ENCODE assay signal across 12 cellular contexts in the genomic region with DNA sequence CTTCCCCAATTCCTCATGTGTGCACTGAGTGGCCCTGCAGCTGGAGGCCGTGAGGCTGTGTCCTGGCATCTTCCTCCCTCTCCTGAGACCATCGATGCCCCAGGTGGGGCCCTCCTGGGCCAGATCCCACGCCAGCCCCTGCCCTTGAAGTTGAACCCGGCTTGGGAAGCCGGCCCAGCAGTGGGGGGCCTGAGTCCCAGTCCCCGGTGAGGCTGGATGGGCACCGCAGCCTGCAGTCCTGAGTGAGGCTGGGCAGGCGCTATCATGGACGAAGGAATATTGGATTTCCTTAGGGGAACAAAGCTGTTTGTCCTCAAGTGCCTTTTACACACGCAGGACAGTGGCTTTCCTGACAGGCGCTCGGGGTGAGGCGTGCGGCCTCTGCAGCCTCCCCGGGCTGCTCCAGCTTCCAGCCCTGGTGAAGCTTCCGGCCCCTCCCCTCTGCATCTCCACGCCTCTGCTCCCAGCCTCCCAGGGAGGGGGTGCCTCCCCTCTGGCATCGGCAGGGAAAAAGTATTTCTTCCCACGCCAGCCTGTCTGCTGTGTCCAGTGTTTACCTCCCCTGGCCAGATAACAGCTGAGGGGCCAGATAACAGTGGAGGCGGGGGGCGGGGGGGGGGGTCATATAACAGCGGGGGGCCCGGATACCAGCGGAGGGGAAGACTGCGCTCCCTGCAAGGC.
A peak's percentile ranks its signal among the peaks of the same experiment; 100 is the strongest.
DNase-seq lines count a peak whose midpoint lies in the region; ATAC-seq and TF ChIP-seq lines count a peak whose summit lies in the region.
"Had no signal": no experiment of that assay in that cellular context is flagged by ENCODE, and none has a peak within 500 bp of the region (broad histone marks: within the 10 kb centered on the region; RNA-seq: fewer than 3 reads in every experiment).

No MANE protein-coding gene starts in this region.

- H3K27ac Mint-ChIP-seq in activated B cell treated with CpG ODN at 0.5 μM for 24 hours, result peak overlapping the region; percentile 91
- peak overlapping the region in 1 of 8 donors; percentile 29 for H3K27ac Mint-ChIP-seq in CD8-positive, alpha-beta memory T cell
- no peak overlapping the region for H3K27ac Mint-ChIP-seq in T-cell

- peaks cover 18% of the 10 kb centered on the region for H3K4me1 ChIP-seq in right cardiac atrium (ENCODE audit: control insufficient read depth, insufficient read depth, low read length)
- H3K4me1 ChIP-seq in CD8-positive, alpha-beta memory T cell (ENCODE audit: insufficient read depth, low read length), result peaks cover 28% of the 10 kb centered on the region

- peak overlapping the region; percentile 77 for H3K4me3 Mint-ChIP-seq in activated B cell treated with CpG ODN at 0.5 μM for 24 hours
- no peak overlapping the region for H3K4me3 Mint-ChIP-seq in CD8-positive, alpha-beta memory T cell
- no peak overlapping the region for H3K4me3 Mint-ChIP-seq in T-cell

- no peak for TF ChIP-seq CTCF in activated B cell treated with CpG ODN at 0.5 μM for 24 hours (IDR thresholded peaks at IDR 0.05)

- no peaks in the 10 kb centered on the region for H3K27me3 Mint-ChIP-seq in activated B cell treated with CpG ODN at 0.5 μM for 24 hours
- H3K27me3 Mint-ChIP-seq in CD8-positive, alpha-beta memory T cell, result no peaks in the 10 kb centered on the region
- H3K27me3 Mint-ChIP-seq in T-cell, result no peaks in the 10 kb centered on the region

- CTCF ChIA-PET in activated B cell treated with CpG ODN at 0.5 μM for 24 hours (lab: Charles Lee) (interaction anchor here (1.1 kb wide), 1 partner anchor 25 kb away, joined by 6 read pairs; no protein-coding TSS in a partner anchor), T-cell (lab: Charles Lee) (interaction anchor here in 1 of 2 donors (0.6 kb wide), 1 partner anchor 18 kb away, joined by 4 read pairs; no protein-coding TSS in a partner anchor)
- CTCF ChIA-PET in CD8-positive, alpha-beta memory T cell (lab: Charles Lee), result no interaction called here

- H3K9me3 Mint-ChIP-seq in activated B cell treated with CpG ODN at 0.5 μM for 24 hours, result no peaks in the 10 kb centered on the region
- H3K9me3 Mint-ChIP-seq in CD8-positive, alpha-beta memory T cell, result no peaks in the 10 kb centered on the region
- H3K9me3 Mint-ChIP-seq in T-cell, result no peaks in the 10 kb centered on the region

- DNase-seq in EL (peak; percentile 9), activated B cell treated with CpG ODN at 0.5 μM for 24 hours (no peak), right cardiac atrium (peak; percentile 86 to 95 (median 94)), sciatic nerve (ENCODE audit: low spot score) (peak; percentile 79), T-cell (no peak)
- no peak for DNase-seq in CD8-positive, alpha-beta memory T cell
- DNase-seq in activated CD4-positive, alpha-beta T cell treated with anti-CD3 and anti-CD28 coated beads, Interleukin-2, amount 50 U/mL, for 48 hours, result no peak
- DNase-seq: amniotic stem cell; DMS79; NCI-H345; stimulated activated CD4-positive, alpha-beta T cell treated with anti-CD3 and anti-CD28 coated beads, Interleukin-15, amount 100 ng/mL, for 24 hours had no signal

- H3K36me3 Mint-ChIP-seq in activated B cell treated with CpG ODN at 0.5 μM for 24 hours (ENCODE audit: low read depth) (peaks cover 18% of the 10 kb centered on the region), T-cell (peaks cover 3% of the 10 kb centered on the region)
- H3K36me3 Mint-ChIP-seq in CD8-positive, alpha-beta memory T cell, result peaks cover 0 to 16% (median 0%) of the 10 kb centered on the region in 3 donors

- intact Hi-C loops in activated B cell treated with CpG ODN at 0.5 μM for 24 hours (cut with micrococcal nuclease) (no loop called here), right cardiac atrium (cut with DNase I) (no loop called here), sciatic nerve (cut with DNase I) (no loop called here)

- peaks cover 87% of the 10 kb centered on the region for H3K4me1 Mint-ChIP-seq in activated B cell treated with CpG ODN at 0.5 μM for 24 hours
- peaks cover 20 to 26% (median 20%) of the 10 kb centered on the region in 3 donors for H3K4me1 Mint-ChIP-seq in CD8-positive, alpha-beta memory T cell
- H3K4me1 Mint-ChIP-seq in T-cell, result peaks cover 37 to 43% (median 42%) of the 10 kb centered on the region in 3 donors

- H3K4me3 ChIP-seq in right cardiac atrium (ENCODE audit: low read length), result no peak overlapping the region
- H3K4me3 ChIP-seq in CD8-positive, alpha-beta memory T cell (ENCODE audit: low read length), result no peak overlapping the region

- H3K9me3 ChIP-seq in right cardiac atrium (ENCODE audit: control insufficient read depth, low read length), result no peaks in the 10 kb centered on the region
- no peaks in the 10 kb centered on the region for H3K9me3 ChIP-seq in CD8-positive, alpha-beta memory T cell (ENCODE audit: low read length)

- no peaks in the 10 kb centered on the region for H3K36me3 ChIP-seq in CD8-positive, alpha-beta memory T cell (ENCODE audit: insufficient read depth, low read length)

- no peaks in the 10 kb centered on the region for H3K27me3 ChIP-seq in right cardiac atrium (ENCODE audit: control insufficient read depth, insufficient read depth)
- no peaks in the 10 kb centered on the region for H3K27me3 ChIP-seq in CD8-positive, alpha-beta memory T cell (ENCODE audit: insufficient read depth, low read length, poor library complexity, severe bottlenecking)

- POLR2A ChIA-PET in activated B cell treated with CpG ODN at 0.5 μM for 24 hours (lab: Charles Lee), result interaction anchor here (0.6 to 3.6 kb wide), 16 partner anchors 10 to 752 kb away, joined by 3 to 55 read pairs (median 6); a partner anchor contains a TSS
- POLR2A ChIA-PET in CD8-positive, alpha-beta memory T cell (lab: Charles Lee), result no interaction called here
- POLR2A ChIA-PET in T-cell (lab: Charles Lee), result no interaction called here

- no peak for ATAC-seq in activated B cell treated with CpG ODN at 0.5 μM for 24 hours (ENCODE audit: low read depth)
- ATAC-seq in right cardiac atrium, result peak; percentile 90 to 93
- ATAC-seq in sciatic nerve, result peak; percentile 91
- ATAC-seq in HG02759 (IDR thresholded peaks at IDR 0.05; ENCODE audit: unreplicated experiment), result no peak
- no peak for ATAC-seq in T-cell (replicated peaks in 1 of 4)

- H3K27ac ChIP-seq in right cardiac atrium (ENCODE audit: low read length), result peak overlapping the region; percentile 63
- no peak overlapping the region for H3K27ac ChIP-seq in CD8-positive, alpha-beta memory T cell (ENCODE audit: low read depth, low read length)

- 15% methylated on average over 25 of the region's 25 CpGs for WGBS in right cardiac atrium

Comparison
In these comparisons a context has a peak if more than half of its experiments do, and no peak if none do; other contexts are left out.
1. DNase-seq: peak in EL (single experiment), right cardiac atrium (3 of 3) and sciatic nerve (single experiment); none in activated B cell treated with CpG ODN at 0.5 μM for 24 hours (single experiment), CD8-positive, alpha-beta memory T cell (0 of 5), T-cell (0 of 34) and activated CD4-positive, alpha-beta T cell treated with anti-CD3 and anti-CD28 coated beads, Interleukin-2, amount 50 U/mL, for 48 hours (0 of 2).
2. ATAC-seq: peak in right cardiac atrium (2 of 2) and sciatic nerve (single experiment); none in activated B cell treated with CpG ODN at 0.5 μM for 24 hours (single experiment), HG02759 (single experiment) and T-cell (0 of 4).